12 cellular contexts compared by ENCODE assay signal in the genomic region with DNA sequence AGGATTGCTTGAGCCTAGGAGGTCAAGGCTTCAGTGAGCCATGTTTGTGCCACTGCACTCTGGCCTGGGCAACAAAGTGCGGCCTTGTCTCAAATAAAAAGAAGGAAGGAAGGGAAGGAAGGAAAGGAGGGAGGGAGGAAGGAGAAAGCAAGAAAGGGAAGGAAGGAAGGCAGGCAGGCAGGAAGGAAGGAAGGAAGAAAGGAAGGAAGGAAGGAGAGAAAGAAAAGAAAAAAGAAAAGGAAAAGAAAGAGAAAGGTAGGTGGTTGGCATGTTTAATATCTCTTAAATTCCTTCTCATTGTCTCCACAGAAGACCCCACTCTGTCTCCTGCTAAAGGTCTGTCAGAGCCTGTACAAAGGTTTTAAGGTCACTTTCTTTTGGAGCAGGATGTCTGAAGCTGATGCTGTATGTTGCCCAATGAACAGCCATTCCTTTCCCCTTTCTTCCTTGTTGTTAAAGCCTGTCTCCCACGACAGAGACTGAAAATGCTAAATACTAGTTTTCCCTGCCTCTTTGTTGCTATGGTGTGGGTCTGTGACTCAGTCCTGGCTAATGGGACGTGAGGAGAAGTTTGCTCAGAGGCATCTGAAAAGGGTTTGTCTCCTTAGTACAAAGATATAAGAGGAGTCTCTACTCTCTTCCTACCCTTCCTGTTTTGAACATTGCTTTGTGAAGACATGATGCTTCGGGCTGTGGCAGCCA.
DNase-seq lines count a peak whose midpoint lies in the region; FAIRE-seq and TF ChIP-seq lines count a peak whose summit lies in the region.
"Had no signal": no experiment of that assay in that cellular context is flagged by ENCODE, and none has a peak within 500 bp of the region (broad histone marks: within the 10 kb centered on the region; RNA-seq: fewer than 3 reads in every experiment).

No MANE protein-coding gene starts in this region.

- H3F3A ChIP-seq in PC-9 (ENCODE audit: insufficient read depth, low read depth): no peaks in the 10 kb centered on the region

- BruUV-seq in PC-9 (replicated peaks; lab: Mats Ljungman, UMichigan): no TSS peak

- no peak for TF ChIP-seq EP300 in H1 (IDR thresholded peaks at IDR 0.05; ENCODE audit: borderline replicate concordance in 1 of 2, low read depth in 2 of 2, low read length in 2 of 2)

- H3K14ac ChIP-seq in H1 (ENCODE audit: insufficient read length): no peak overlapping the region

- no peak overlapping the region for H4K91ac ChIP-seq in H1 (replicated peaks; ENCODE audit: insufficient read length, low read length)

- H3K4me3 ChIP-seq in PC-9 (no peak overlapping the region), H1 (ENCODE audit: extremely low read depth in 1 of 4, insufficient read depth in 2 of 4, low read depth in 3 of 4, low read length in 4 of 4) (no peak overlapping the region), osteoblast (ENCODE audit: insufficient read depth, low read length) (no peak overlapping the region), thyroid gland (replicated peaks in 1 of 3) (no peak overlapping the region)
- H3K4me3 ChIP-seq: left ventricle myocardium inferior had no signal

- H3K23ac ChIP-seq in H1 (ENCODE audit: insufficient read length): no peak overlapping the region

- H2BK15ac ChIP-seq in H1 (ENCODE audit: low read length): peak overlapping the region; percentile 48; the same call in 1 of the 2 replicates

- H3K9ac ChIP-seq in H1 (replicated peaks in 1 of 4; ENCODE audit: extremely low read depth in 1 of 4, low read depth in 3 of 4, low read length in 3 of 4): no peak overlapping the region

- TF ChIP-seq RAD21 in H1 (IDR thresholded peaks at IDR 0.05 in 1 of 2, conservative IDR thresholded peaks at IDR 0.05 in 1 of 2; ENCODE audit: low read depth in 2 of 2, low read length in 2 of 2): no peak

- peak; percentile 4 for DNase-seq in activated CD4-positive, alpha-beta T cell treated with anti-CD3 and anti-CD28 coated beads for 48 hours
- DNase-seq in activated CD4-positive, alpha-beta T cell treated with anti-CD3 and anti-CD28 coated beads for 4 hours: no peak
- no peak for DNase-seq in PC-9
- no peak for DNase-seq in H1 (ENCODE audit: low read depth in 1 of 2, low spot score in 2 of 2)
- peak; percentile 45 for DNase-seq in osteoblast (ENCODE audit: insufficient read length, low spot score, missing footprints)
- no peak for DNase-seq in NCI-H748 treated with DMSO at 0.1 percent for 48 hours (lab: John Stamatoyannopoulos, UW)
- DNase-seq in GDM1 (lab: John Stamatoyannopoulos, UW): no peak
- no peak for DNase-seq in thyroid gland
- DNase-seq: activated gamma-delta T cell treated with Interleukin-2 at 50 U/mL for 16 hours, Kasumi-1, left ventricle myocardium inferior had no signal

- POLR2A ChIA-PET in PC-9 (lab: Charles Lee; ENCODE audit: unreplicated experiment) (interaction anchor here (0.5 to 0.6 kb wide), 2 partner anchors 146 to 555 kb away, joined by 3 read pairs; no protein-coding TSS in a partner anchor), H1 (lab: Charles Lee; ENCODE audit: partially characterized antibody) (no interaction called here)

- TF ChIP-seq CTCF in PC-9 (conservative IDR thresholded peaks at IDR 0.05) (no peak), H1 (IDR thresholded peaks at IDR 0.05; ENCODE audit: control extremely low read depth in 1 of 3, insufficient read depth in 1 of 3, low read depth in 1 of 3, low read length in 3 of 3) (no peak), osteoblast (IDR thresholded peaks at IDR 0.05; ENCODE audit: extremely low read depth, low read depth, low read length) (no peak), thyroid gland (IDR thresholded peaks at IDR 0.05) (no peak)

- no peak overlapping the region for H3K56ac ChIP-seq in H1 (replicated peaks; ENCODE audit: insufficient read length, low read depth, low read length)

- H3K27me3 ChIP-seq in PC-9 (ENCODE audit: insufficient read depth, low read depth) (no peaks in the 10 kb centered on the region), H1 (replicated peaks in 1 of 4; ENCODE audit: control insufficient read depth in 3 of 4, extremely low read depth in 1 of 4, insufficient read depth in 3 of 4, low read length in 3 of 4) (no peaks in the 10 kb centered on the region), osteoblast (ENCODE audit: insufficient read depth, low read length) (no peaks in the 10 kb centered on the region), thyroid gland (no peaks in the 10 kb centered on the region)

- H2BK120ac ChIP-seq in H1 (replicated peaks; ENCODE audit: low read depth, low read length): no peak overlapping the region

- TF ChIP-seq POLR2A in H1 (IDR thresholded peaks at IDR 0.05; ENCODE audit: control extremely low read depth in 1 of 2, low read depth in 2 of 2, low read length in 2 of 2) (no peak), thyroid gland (IDR thresholded peaks at IDR 0.05) (no peak)

- H3K4me2 ChIP-seq in PC-9: no peak overlapping the region
- no peak overlapping the region for H3K4me2 ChIP-seq in H1 (ENCODE audit: insufficient read depth in 1 of 2, low read depth in 2 of 2, low read length in 2 of 2)
- H3K4me2 ChIP-seq in osteoblast (ENCODE audit: insufficient read depth, low read length): peak overlapping the region; percentile 58

- no peak overlapping the region for H3K4ac ChIP-seq in H1 (replicated peaks; ENCODE audit: insufficient read length, low read depth, low read length)

- H3K23me2 ChIP-seq in H1 (ENCODE audit: low read depth, low read length): no peaks in the 10 kb centered on the region; the same call in 1 of the 2 replicates

- H4K8ac ChIP-seq in H1 (ENCODE audit: extremely low read depth, insufficient read depth, low read length): no peak overlapping the region

- H3K18ac ChIP-seq in H1 (ENCODE audit: extremely low read depth, low read length): no peak overlapping the region

- H2AFZ ChIP-seq in PC-9 (0 out of 2 replicates have a peak overlapping the region, but pooled peaks have one; percentile 39), H1 (ENCODE audit: low read length) (peak overlapping the region; percentile 90), osteoblast (ENCODE audit: low read length) (peak overlapping the region; percentile 85)

- no peaks in the 10 kb centered on the region for H3K9me3 ChIP-seq in PC-9 (ENCODE audit: insufficient read depth, low read depth)
- H3K9me3 ChIP-seq in H1 (ENCODE audit: insufficient read depth in 2 of 2, low read depth in 1 of 2, low read length in 1 of 2): no peaks in the 10 kb centered on the region; a peak in 1 of 4 replicates
- no peaks in the 10 kb centered on the region for H3K9me3 ChIP-seq in osteoblast (ENCODE audit: low read depth, low read length)
- no peaks in the 10 kb centered on the region for H3K9me3 ChIP-seq in thyroid gland
- H3K9me3 ChIP-seq: left ventricle myocardium inferior had no signal

- H3K4me1 ChIP-seq in PC-9 (replicated peaks; ENCODE audit: insufficient read depth): no peaks in the 10 kb centered on the region
- H3K4me1 ChIP-seq in H1 (replicated peaks in 1 of 4; ENCODE audit: control insufficient read depth in 3 of 4, insufficient read depth in 4 of 4, low read length in 3 of 4): peaks cover 0 to 3% (median 0%) of the 10 kb centered on the region in 4 experiments; a peak in 1 of 7 replicates
- H3K4me1 ChIP-seq in osteoblast (ENCODE audit: insufficient read depth, low read length): peaks cover 20% of the 10 kb centered on the region
- no peaks in the 10 kb centered on the region for H3K4me1 ChIP-seq in thyroid gland
- H3K4me1 ChIP-seq: left ventricle myocardium inferior had no signal

- no peaks in the 10 kb centered on the region for H3K79me1 ChIP-seq in H1 (ENCODE audit: low read depth, low read length)

- H2BK20ac ChIP-seq in H1 (ENCODE audit: low read length): no peak overlapping the region

- no peaks in the 10 kb centered on the region for H3K9me2 ChIP-seq in PC-9 (ENCODE audit: insufficient read depth)

- H4K5ac ChIP-seq in H1 (ENCODE audit: insufficient read length, low read depth, low read length): no peak overlapping the region

- no peak overlapping the region for H3K27ac ChIP-seq in PC-9
- H3K27ac ChIP-seq in H1 (ENCODE audit: low read depth, low read length): no peak overlapping the region
- peak overlapping the region; percentile 98 for H3K27ac ChIP-seq in osteoblast (ENCODE audit: low read depth, low read length)
- H3K27ac ChIP-seq in thyroid gland: no peak overlapping the region
- H3K27ac ChIP-seq: left ventricle myocardium inferior had no signal

- CTCF ChIA-PET in PC-9 (lab: Charles Lee): no interaction called here
- CTCF ChIA-PET in H1 (lab: Charles Lee; ENCODE audit: partially characterized antibody): interaction anchor here (0.5 to 0.8 kb wide), 3 partner anchors 16 to 956 kb away, joined by 3 to 4 read pairs (median 3); no protein-coding TSS in a partner anchor

- WGBS in H1 (ENCODE audit: extremely low coverage in 1 of 2, insufficient coverage in 1 of 2, insufficient read length in 1 of 2, insufficient replicate concordance in 2 of 2, low coverage in 1 of 2, low lambda C conversion rate in 2 of 2, missing lambda C conversion rate in 1 of 2), 2 experiments: 77% methylated on average over 4 of the region's 4 CpGs; no CpG with 5 or more reads in 1 of the 2 experiments
- 82 to 83% methylated on average over 4 of the region's 4 CpGs for WGBS in thyroid gland, 2 donors

- intact Hi-C loops in PC-9 (cut with micrococcal nuclease; ENCODE audit: unreplicated experiment) (loop anchor here (10.0 kb wide), 1 partner anchor 355 kb away; no protein-coding TSS in a partner anchor), thyroid gland (cut with DNase I) (no loop called here)

- H3K36me3 ChIP-seq in PC-9 (ENCODE audit: low read depth) (no peaks in the 10 kb centered on the region), H1 (ENCODE audit: control insufficient read depth in 2 of 4, insufficient read depth in 4 of 4, low read length in 3 of 4) (no peaks in the 10 kb centered on the region), osteoblast (ENCODE audit: insufficient read depth, low read length) (no peaks in the 10 kb centered on the region), thyroid gland (no peaks in the 10 kb centered on the region)
- H3K36me3 ChIP-seq: left ventricle myocardium inferior had no signal

- H2BK12ac ChIP-seq in H1 (ENCODE audit: low read depth, low read length): no peak overlapping the region

- no peak for FAIRE-seq in H1 (lab: Jason Lieb, UNC)
- FAIRE-seq: endothelial cell of umbilical vein had no signal

- H2AK5ac ChIP-seq in H1 (ENCODE audit: low read depth, low read length): no peak overlapping the region

- H4K20me1 ChIP-seq in PC-9 (ENCODE audit: insufficient read depth): no peaks in the 10 kb centered on the region
- H4K20me1 ChIP-seq in H1 (replicated peaks in 1 of 2; ENCODE audit: control insufficient read depth in 1 of 2, insufficient read depth in 2 of 2, low read length in 2 of 2): no peaks in the 10 kb centered on the region
- H4K20me1 ChIP-seq in osteoblast (ENCODE audit: insufficient read depth, low read length): no peaks in the 10 kb centered on the region

- H2BK5ac ChIP-seq in H1 (ENCODE audit: low read depth, low read length): no peak overlapping the region

- H3K79me2 ChIP-seq in PC-9 (ENCODE audit: low read depth): no peaks in the 10 kb centered on the region
- H3K79me2 ChIP-seq in H1 (ENCODE audit: control insufficient read depth in 1 of 2, insufficient read depth in 2 of 2, low read length in 2 of 2): no peaks in the 10 kb centered on the region
- no peaks in the 10 kb centered on the region for H3K79me2 ChIP-seq in osteoblast (ENCODE audit: insufficient read depth, low read length)

TF ChIP-seq in H1, 55 proteins besides CTCF, POLR2A, EP300 and RAD21 (continues in another document):
- TF ChIP-seq JUN (IDR thresholded peaks at IDR 0.05; ENCODE audit: low read depth, low read length): no peak

Comparison
In these comparisons a context has a peak if more than half of its experiments do, and no peak if none do; other contexts are left out.
1. DNase-seq: peak in activated CD4-positive, alpha-beta T cell treated with anti-CD3 and anti-CD28 coated beads for 48 hours (single experiment) and osteoblast (single experiment); none in activated CD4-positive, alpha-beta T cell treated with anti-CD3 and anti-CD28 coated beads for 4 hours (0 of 2), PC-9 (0 of 2), H1 (0 of 2), NCI-H748 treated with DMSO at 0.1 percent for 48 hours (single experiment), GDM1 (single experiment) and thyroid gland (0 of 2).
2. H2AFZ ChIP-seq: peak in every context shown above with its lines; median percentile 90 in H1; 85 in osteoblast; 39 in PC-9.